Comparison of ENCODE assay signal across 15 cellular contexts in the genomic region with DNA sequence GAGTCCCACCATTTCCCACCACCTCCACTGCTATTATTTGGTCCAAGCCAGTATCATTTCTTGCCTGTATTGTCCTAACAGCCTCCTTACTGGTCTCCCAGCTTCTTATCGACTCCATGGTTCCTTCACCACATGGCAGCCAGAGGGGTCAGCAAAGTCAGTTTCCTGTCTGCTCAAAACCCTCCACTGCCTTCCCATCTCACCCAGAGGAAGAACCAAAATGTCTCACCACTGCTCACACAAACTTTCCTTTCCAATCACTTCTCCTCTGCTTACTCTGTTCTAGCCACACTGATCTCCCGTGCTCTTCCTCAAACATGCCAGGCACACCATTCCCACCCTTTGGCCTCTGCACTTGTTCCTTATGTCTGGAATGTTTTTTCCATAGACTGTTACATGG. TPM values are rescaled to one million over a fixed set of nuclear protein-coding genes. Genes with fewer than 3 reads are reported as not detected.
A peak's percentile ranks its signal among the peaks of the same experiment; 100 is the strongest.
DNase-seq lines count a peak whose midpoint lies in the region; ATAC-seq and TF ChIP-seq lines count a peak whose summit lies in the region.
"Had no signal": no experiment of that assay in that cellular context is flagged by ENCODE, and none has a peak within 500 bp of the region (broad histone marks: within the 10 kb centered on the region; RNA-seq: fewer than 3 reads in every experiment).

No MANE protein-coding gene starts in this region.

- no peak overlapping the region for H3K18ac ChIP-seq in H9 (ENCODE audit: insufficient read length, low read depth, low read length)

- H3K27me3 Mint-ChIP-seq in CD4-positive, alpha-beta T cell = no peaks in the 10 kb centered on the region
- H3K27me3 Mint-ChIP-seq in H9 (ENCODE audit: low read depth) = no peaks in the 10 kb centered on the region
- no peaks in the 10 kb centered on the region for H3K27me3 Mint-ChIP-seq in activated CD8-positive, alpha-beta T cell treated with anti-CD3 and anti-CD28 coated beads for 36 hours
- H3K27me3 Mint-ChIP-seq in mesothelial cell of epicardium (ENCODE audit: low read depth) = no peaks in the 10 kb centered on the region

- no peaks in the 10 kb centered on the region for H4K20me1 ChIP-seq in H9 (ENCODE audit: control insufficient read depth, insufficient read depth, insufficient read length)

- no peaks in the 10 kb centered on the region for H3K36me3 ChIP-seq in transverse colon

- H3K9ac ChIP-seq in H9 (ENCODE audit: extremely low read depth, insufficient read length, low read length) = no peak overlapping the region

- no peak overlapping the region for H3T11ph ChIP-seq in H9 (ENCODE audit: low read length)

- in situ Hi-C loops in transverse colon (cut with MboI; ENCODE audit: low pct_ligation_motif_present in 1 of 4, low pct_unique_long_range_greater_than_20kb in 1 of 4, low sequenced_read_pairs in 3 of 4) = no loop called here

- H2BK20ac ChIP-seq in H9 (ENCODE audit: low read depth, low read length, poor library complexity, severe bottlenecking) = no peak overlapping the region

- no peaks in the 10 kb centered on the region for H3K79me2 ChIP-seq in H9 (ENCODE audit: insufficient read depth, low read length)

- H3K27me3 ChIP-seq in CD4-positive, alpha-beta T cell (ENCODE audit: control insufficient read depth, insufficient read depth, low read length) = no peaks in the 10 kb centered on the region
- H3K27me3 ChIP-seq in H9 (ENCODE audit: insufficient read depth, low read length) (no peaks in the 10 kb centered on the region), transverse colon (no peaks in the 10 kb centered on the region)

- H4K91ac ChIP-seq in H9 (ENCODE audit: insufficient read length, low read depth, low read length) = no peak overlapping the region

- TF ChIP-seq CTCF in CD4-positive, alpha-beta T cell (IDR thresholded peaks at IDR 0.05) = no peak
- no peak for TF ChIP-seq CTCF in H9 (conservative IDR thresholded peaks at IDR 0.05)
- no peak for TF ChIP-seq CTCF in activated CD8-positive, alpha-beta T cell treated with anti-CD3 and anti-CD28 coated beads for 36 hours (IDR thresholded peaks at IDR 0.05)
- no peak for TF ChIP-seq CTCF in mesothelial cell of epicardium (IDR thresholded peaks at IDR 0.05; ENCODE audit: unreplicated experiment)
- TF ChIP-seq CTCF in transverse colon (IDR thresholded peaks at IDR 0.05) = no peak

- no peaks in the 10 kb centered on the region for H3K9me3 Mint-ChIP-seq in CD4-positive, alpha-beta T cell
- H3K9me3 Mint-ChIP-seq in H9 (no peaks in the 10 kb centered on the region), mesothelial cell of epicardium (no peaks in the 10 kb centered on the region)
- no peaks in the 10 kb centered on the region for H3K9me3 Mint-ChIP-seq in activated CD8-positive, alpha-beta T cell treated with anti-CD3 and anti-CD28 coated beads for 36 hours
- H3K9me3 Mint-ChIP-seq: nephron had no signal

- H3K14ac ChIP-seq in H9 (ENCODE audit: insufficient read depth, low read length) = no peak overlapping the region

- H3K4me1 Mint-ChIP-seq in CD4-positive, alpha-beta T cell (ENCODE audit: low read depth) = peaks cover 87% of the 10 kb centered on the region
- H3K4me1 Mint-ChIP-seq in H9 = peaks cover 35 to 42% of the 10 kb centered on the region in 2 experiments
- H3K4me1 Mint-ChIP-seq in activated CD8-positive, alpha-beta T cell treated with anti-CD3 and anti-CD28 coated beads for 36 hours (ENCODE audit: low read depth) = peaks cover 89% of the 10 kb centered on the region
- peaks cover 25% of the 10 kb centered on the region for H3K4me1 Mint-ChIP-seq in mesothelial cell of epicardium

- no peak for DNase-seq in CD4-positive, alpha-beta T cell
- DNase-seq in H9 (no peak), mesothelial cell of epicardium (ENCODE audit: low spot score in 2 of 2, unreplicated experiment in 2 of 2) (no peak), NCI-H1048 (lab: John Stamatoyannopoulos, UW) (no peak), transverse colon (no peak), amygdala (lab: John Stamatoyannopoulos, UW) (no peak)
- no peak for DNase-seq in activated CD8-positive, alpha-beta T cell treated with anti-CD3 and anti-CD28 coated beads for 36 hours
- DNase-seq: activated CD4-positive, alpha-beta T cell treated with anti-CD3 and anti-CD28 coated beads, Interleukin-2, amount 50 U/mL, for 4 hours; KBM-7; NCI-H2029; NCI-H82; SIG-M5 had no signal

- H4K5ac ChIP-seq in H9 (ENCODE audit: insufficient read length, low read depth, low read length) = no peak overlapping the region

- no peak overlapping the region for H4K8ac ChIP-seq in H9 (replicated peaks; ENCODE audit: insufficient read length, low read depth, low read length)

- H3K4me3 Mint-ChIP-seq in CD4-positive, alpha-beta T cell = no peak overlapping the region
- H3K4me3 Mint-ChIP-seq in H9 (no peak overlapping the region), mesothelial cell of epicardium (no peak overlapping the region)
- H3K4me3 Mint-ChIP-seq in activated CD8-positive, alpha-beta T cell treated with anti-CD3 and anti-CD28 coated beads for 36 hours = no peak overlapping the region
- H3K4me3 Mint-ChIP-seq: nephron had no signal

- intact Hi-C loops in CD4-positive, alpha-beta T cell (cut with DNase I, micrococcal nuclease) = no loop called here
- intact Hi-C loops in activated CD8-positive, alpha-beta T cell treated with anti-CD3 and anti-CD28 coated beads for 36 hours (cut with micrococcal nuclease) = no loop called here
- intact Hi-C loops in transverse colon (cut with DNase I; ENCODE audit: low total_unique reads) = no loop called here

- CTCF ChIA-PET in CD4-positive, alpha-beta T cell (lab: Charles Lee) = no interaction called here
- CTCF ChIA-PET in activated CD8-positive, alpha-beta T cell treated with anti-CD3 and anti-CD28 coated beads for 36 hours (lab: Charles Lee) = interaction anchor here (0.6 to 5.4 kb wide), 3 partner anchors 21 to 53 kb away, joined by 3 to 18 read pairs (median 6); no protein-coding TSS in a partner anchor

- ATAC-seq in CD4-positive, alpha-beta T cell (ENCODE audit: poor library complexity) = no peak
- no peak for ATAC-seq in activated CD8-positive, alpha-beta T cell treated with anti-CD3 and anti-CD28 coated beads for 36 hours
- ATAC-seq: sciatic nerve had no signal

- H3K56ac ChIP-seq in H9 (ENCODE audit: insufficient read length, low read depth, low read length) = no peak overlapping the region

- no peak overlapping the region for H2BK120ac ChIP-seq in H9 (ENCODE audit: low read depth, low read length, poor library complexity, severe bottlenecking)

- no peak overlapping the region for H2BK5ac ChIP-seq in H9 (ENCODE audit: insufficient read length, low read length)

- H2AFZ ChIP-seq in H9 (ENCODE audit: low read length) = no peak overlapping the region

- H3K27ac Mint-ChIP-seq in CD4-positive, alpha-beta T cell = peak overlapping the region; percentile 35
- peak overlapping the region in 2 of 3 experiments; percentile 4 to 40; a peak in 4 of 7 replicates for H3K27ac Mint-ChIP-seq in H9
- peak overlapping the region; percentile 47 for H3K27ac Mint-ChIP-seq in activated CD8-positive, alpha-beta T cell treated with anti-CD3 and anti-CD28 coated beads for 36 hours
- peak overlapping the region; percentile 66 for H3K27ac Mint-ChIP-seq in mesothelial cell of epicardium

- no peak for TF ChIP-seq POLR2A in transverse colon (IDR thresholded peaks at IDR 0.05)

- no peak for TF ChIP-seq EP300 in transverse colon (IDR thresholded peaks at IDR 0.05; ENCODE audit: low read depth)

- H3K27ac ChIP-seq in CD4-positive, alpha-beta T cell (ENCODE audit: low read depth, low read length) = no peak overlapping the region
- H3K27ac ChIP-seq in H9 (ENCODE audit: insufficient read length, low read depth, low read length) = no peak overlapping the region
- no peak overlapping the region for H3K27ac ChIP-seq in transverse colon

- H3K4ac ChIP-seq in H9 (ENCODE audit: low read depth, low read length) = no peak overlapping the region

- H3K4me1 ChIP-seq in H9 (ENCODE audit: insufficient read depth, low read length) (no peaks in the 10 kb centered on the region), transverse colon (peaks cover 6 to 30% (median 19%) of the 10 kb centered on the region in 4 donors)

- H2AK5ac ChIP-seq in H9 (ENCODE audit: insufficient read length, low read length) = no peak overlapping the region

- no peak overlapping the region for H2BK15ac ChIP-seq in H9 (ENCODE audit: low read depth, low read length)

- no peak overlapping the region for H2BK12ac ChIP-seq in H9 (ENCODE audit: insufficient read length, low read depth, low read length)

- no CpG with 5 or more reads among the region's 2 CpGs for WGBS in H9 (ENCODE audit: extremely low coverage, insufficient read length, low lambda C conversion rate)
- WGBS in transverse colon (ENCODE audit: low coverage in 1 of 2), 2 donors = 86 to 90% methylated on average over 2 of the region's 2 CpGs

- no peak overlapping the region for H3K4me2 ChIP-seq in H9 (ENCODE audit: insufficient read depth, insufficient read length, low read length)

- POLR2A ChIA-PET in CD4-positive, alpha-beta T cell (lab: Charles Lee) = no interaction called here
- POLR2A ChIA-PET in activated CD8-positive, alpha-beta T cell treated with anti-CD3 and anti-CD28 coated beads for 36 hours (lab: Charles Lee) = interaction anchor here (1.3 kb wide), 1 partner anchor 36 kb away, joined by 3 read pairs; no protein-coding TSS in a partner anchor

- no peak overlapping the region for H3K23ac ChIP-seq in H9 (ENCODE audit: insufficient read length, low read depth, low read length)

- peaks cover 2% of the 10 kb centered on the region for H3K79me1 ChIP-seq in H9 (ENCODE audit: insufficient read depth, low read depth, low read length, poor library complexity, severe bottlenecking)

- no peaks in the 10 kb centered on the region for H3K23me2 ChIP-seq in H9 (ENCODE audit: insufficient read length, low read depth, low read length, poor library complexity, severe bottlenecking)

- no peak overlapping the region for H3K4me3 ChIP-seq in transverse colon

- H3K36me3 Mint-ChIP-seq in CD4-positive, alpha-beta T cell (ENCODE audit: low read depth) = peaks cover 72% of the 10 kb centered on the region
- peaks cover 0 to 50% (median 26%) of the 10 kb centered on the region in 3 experiments; a peak in 5 of 7 replicates for H3K36me3 Mint-ChIP-seq in H9 (ENCODE audit: insufficient read depth in 1 of 3, low read depth in 3 of 3)
- peaks cover 83% of the 10 kb centered on the region for H3K36me3 Mint-ChIP-seq in activated CD8-positive, alpha-beta T cell treated with anti-CD3 and anti-CD28 coated beads for 36 hours (ENCODE audit: low read depth)
- peaks cover 36% of the 10 kb centered on the region for H3K36me3 Mint-ChIP-seq in mesothelial cell of epicardium

- no peaks in the 10 kb centered on the region for H3K9me3 ChIP-seq in CD4-positive, alpha-beta T cell (ENCODE audit: control insufficient read depth, low read length)
- no peaks in the 10 kb centered on the region for H3K9me3 ChIP-seq in H9 (ENCODE audit: control insufficient read depth, low read depth, low read length)
- no peaks in the 10 kb centered on the region for H3K9me3 ChIP-seq in transverse colon

RNA-seq across cellular contexts. Expression of a gene that starts 39.7 kb away (rescaled TPM):
- 10 to 100 TPM; 11.8 to 11.9 TPM for total RNA-seq in CD4-positive, alpha-beta T cell
- total RNA-seq in H9 (2021) (105 and 109 TPM in 2 replicates), mesothelial cell of epicardium (63.2 to 66.6 TPM (median 64.8 TPM) in 3 replicates), transverse colon (100 to 1,000 TPM in 3 of 4 donors, 10 to 100 TPM in 1; 98.6 to 151 (median 107) TPM)
- total RNA-seq in activated CD8-positive, alpha-beta T cell treated with anti-CD3 and anti-CD28 coated beads for 36 hours = 100 to 1,000 TPM; 182 TPM

RNA-seq across cellular contexts. Expression of a gene that starts 45.2 kb away (rescaled TPM):
- not detected for total RNA-seq in CD4-positive, alpha-beta T cell
- not detected in 2 replicates for total RNA-seq in H9 (2021)
- total RNA-seq in activated CD8-positive, alpha-beta T cell treated with anti-CD3 and anti-CD28 coated beads for 36 hours = not detected
- 0.34 TPM in 1 of 3 replicates, not detected in the others for total RNA-seq in mesothelial cell of epicardium
- total RNA-seq in transverse colon = not detected
- total RNA-seq: temporal lobe had no signal

RNA-seq across cellular contexts. Expression of a gene that starts 56.2 kb away (rescaled TPM):
- under 1 TPM; 0.85 to 0.89 TPM for total RNA-seq in CD4-positive, alpha-beta T cell
- total RNA-seq in H9 (2021) = 161 TPM in 2 replicates
- total RNA-seq in activated CD8-positive, alpha-beta T cell treated with anti-CD3 and anti-CD28 coated beads for 36 hours = 100 to 1,000 TPM; 112 to 113 TPM
- 36.6 to 39.0 TPM (median 37.5 TPM) in 3 replicates for total RNA-seq in mesothelial cell of epicardium
- total RNA-seq in transverse colon = 10 to 100 TPM in 2 of 4 donors, 1 to 10 TPM in 2; 3.2 to 15.7 (median 7.8) TPM
